16 cellular contexts compared by ENCODE assay signal in genomic region chr1:7106442-7107108, GRCh38.
"Had no signal": no experiment of that assay in that cellular context is flagged by ENCODE, and none has a peak within 500 bp of the region (broad histone marks: within the 10 kb centered on the region; RNA-seq: fewer than 3 reads in every experiment).

No MANE protein-coding gene starts in this region.

- H3K4me3 ChIP-seq: gastroesophageal sphincter, heart right ventricle, sigmoid colon, testis, uterus had no signal

- H3K27ac ChIP-seq: epithelial cell of prostate, gastroesophageal sphincter, heart right ventricle, sigmoid colon, testis, uterus, WERI-Rb-1 had no signal

- DNase-seq: activated CD4-positive, alpha-beta T cell treated with anti-CD3 and anti-CD28 coated beads, Interleukin-2, amount 50 U/mL, for 1 hour; activated CD4-positive, CD25-positive, alpha-beta regulatory T cell treated with anti-CD3 and anti-CD28 coated beads, Interleukin-2, amount 50 U/mL, for 72 hours; activated CD8-positive, alpha-beta T cell treated with anti-CD3 and anti-CD28 coated beads, Interleukin-2, amount 10 ng/mL, durations not matched to agents 7 days and 5 days; activated gamma-delta T cell treated with Interleukin-2 at 50 U/mL for 16 hours; heart right ventricle; islet precursor cell; left cardiac atrium; sigmoid colon; stimulated activated CD4-positive, alpha-beta T cell treated with anti-CD3 and anti-CD28 coated beads, Interleukin-2, amount 100 ng/mL, for 48 hours; stimulated activated CD8-positive, alpha-beta memory T cell treated with anti-CD3 and anti-CD28 coated beads, Interleukin-4, amount 100 ng/mL, for 48 hours; stimulated activated naive B cell treated with anti-CD40 and anti-IgM and Interleukin-4, amounts not matched to agents 10 μg/mL and 1 μg/mL and 100 μg/mL, for 72 hours; testis; uterus; WERI-Rb-1 had no signal

- H3K4me1 ChIP-seq: gastroesophageal sphincter, heart right ventricle, sigmoid colon, testis, uterus had no signal

- H3K36me3 ChIP-seq: gastroesophageal sphincter, heart right ventricle, sigmoid colon, uterus, WERI-Rb-1 had no signal

- H3K27me3 ChIP-seq: testis, uterus had no signal

- H3K9me3 ChIP-seq: gastroesophageal sphincter, sigmoid colon, testis, uterus had no signal

- ATAC-seq: activated CD8-positive, alpha-beta T cell treated with anti-CD3 and anti-CD28 coated beads, Interleukin-2, amount 10 ng/mL, durations not matched to agents 7 days and 5 days; gastroesophageal sphincter; heart right ventricle; left cardiac atrium had no signal
